ENCODE assay signal across 2 cellular contexts in genomic region chr6:44024597-44025219, GRCh38.
TF ChIP-seq lines count a peak whose summit lies in the region.

No MANE protein-coding gene starts in this region.

TF ChIP-seq in GM23338, 12 proteins besides CTCF, POLR2A, EP300 and RAD21 (continued from another document):
- no peak for TF ChIP-seq ETS1 (IDR thresholded peaks at IDR 0.05)
- no peak for TF ChIP-seq CREB1 (CRISPR knock-in tag; IDR thresholded peaks at IDR 0.05; ENCODE audit: low read depth)
- TF ChIP-seq, protein P1, sequence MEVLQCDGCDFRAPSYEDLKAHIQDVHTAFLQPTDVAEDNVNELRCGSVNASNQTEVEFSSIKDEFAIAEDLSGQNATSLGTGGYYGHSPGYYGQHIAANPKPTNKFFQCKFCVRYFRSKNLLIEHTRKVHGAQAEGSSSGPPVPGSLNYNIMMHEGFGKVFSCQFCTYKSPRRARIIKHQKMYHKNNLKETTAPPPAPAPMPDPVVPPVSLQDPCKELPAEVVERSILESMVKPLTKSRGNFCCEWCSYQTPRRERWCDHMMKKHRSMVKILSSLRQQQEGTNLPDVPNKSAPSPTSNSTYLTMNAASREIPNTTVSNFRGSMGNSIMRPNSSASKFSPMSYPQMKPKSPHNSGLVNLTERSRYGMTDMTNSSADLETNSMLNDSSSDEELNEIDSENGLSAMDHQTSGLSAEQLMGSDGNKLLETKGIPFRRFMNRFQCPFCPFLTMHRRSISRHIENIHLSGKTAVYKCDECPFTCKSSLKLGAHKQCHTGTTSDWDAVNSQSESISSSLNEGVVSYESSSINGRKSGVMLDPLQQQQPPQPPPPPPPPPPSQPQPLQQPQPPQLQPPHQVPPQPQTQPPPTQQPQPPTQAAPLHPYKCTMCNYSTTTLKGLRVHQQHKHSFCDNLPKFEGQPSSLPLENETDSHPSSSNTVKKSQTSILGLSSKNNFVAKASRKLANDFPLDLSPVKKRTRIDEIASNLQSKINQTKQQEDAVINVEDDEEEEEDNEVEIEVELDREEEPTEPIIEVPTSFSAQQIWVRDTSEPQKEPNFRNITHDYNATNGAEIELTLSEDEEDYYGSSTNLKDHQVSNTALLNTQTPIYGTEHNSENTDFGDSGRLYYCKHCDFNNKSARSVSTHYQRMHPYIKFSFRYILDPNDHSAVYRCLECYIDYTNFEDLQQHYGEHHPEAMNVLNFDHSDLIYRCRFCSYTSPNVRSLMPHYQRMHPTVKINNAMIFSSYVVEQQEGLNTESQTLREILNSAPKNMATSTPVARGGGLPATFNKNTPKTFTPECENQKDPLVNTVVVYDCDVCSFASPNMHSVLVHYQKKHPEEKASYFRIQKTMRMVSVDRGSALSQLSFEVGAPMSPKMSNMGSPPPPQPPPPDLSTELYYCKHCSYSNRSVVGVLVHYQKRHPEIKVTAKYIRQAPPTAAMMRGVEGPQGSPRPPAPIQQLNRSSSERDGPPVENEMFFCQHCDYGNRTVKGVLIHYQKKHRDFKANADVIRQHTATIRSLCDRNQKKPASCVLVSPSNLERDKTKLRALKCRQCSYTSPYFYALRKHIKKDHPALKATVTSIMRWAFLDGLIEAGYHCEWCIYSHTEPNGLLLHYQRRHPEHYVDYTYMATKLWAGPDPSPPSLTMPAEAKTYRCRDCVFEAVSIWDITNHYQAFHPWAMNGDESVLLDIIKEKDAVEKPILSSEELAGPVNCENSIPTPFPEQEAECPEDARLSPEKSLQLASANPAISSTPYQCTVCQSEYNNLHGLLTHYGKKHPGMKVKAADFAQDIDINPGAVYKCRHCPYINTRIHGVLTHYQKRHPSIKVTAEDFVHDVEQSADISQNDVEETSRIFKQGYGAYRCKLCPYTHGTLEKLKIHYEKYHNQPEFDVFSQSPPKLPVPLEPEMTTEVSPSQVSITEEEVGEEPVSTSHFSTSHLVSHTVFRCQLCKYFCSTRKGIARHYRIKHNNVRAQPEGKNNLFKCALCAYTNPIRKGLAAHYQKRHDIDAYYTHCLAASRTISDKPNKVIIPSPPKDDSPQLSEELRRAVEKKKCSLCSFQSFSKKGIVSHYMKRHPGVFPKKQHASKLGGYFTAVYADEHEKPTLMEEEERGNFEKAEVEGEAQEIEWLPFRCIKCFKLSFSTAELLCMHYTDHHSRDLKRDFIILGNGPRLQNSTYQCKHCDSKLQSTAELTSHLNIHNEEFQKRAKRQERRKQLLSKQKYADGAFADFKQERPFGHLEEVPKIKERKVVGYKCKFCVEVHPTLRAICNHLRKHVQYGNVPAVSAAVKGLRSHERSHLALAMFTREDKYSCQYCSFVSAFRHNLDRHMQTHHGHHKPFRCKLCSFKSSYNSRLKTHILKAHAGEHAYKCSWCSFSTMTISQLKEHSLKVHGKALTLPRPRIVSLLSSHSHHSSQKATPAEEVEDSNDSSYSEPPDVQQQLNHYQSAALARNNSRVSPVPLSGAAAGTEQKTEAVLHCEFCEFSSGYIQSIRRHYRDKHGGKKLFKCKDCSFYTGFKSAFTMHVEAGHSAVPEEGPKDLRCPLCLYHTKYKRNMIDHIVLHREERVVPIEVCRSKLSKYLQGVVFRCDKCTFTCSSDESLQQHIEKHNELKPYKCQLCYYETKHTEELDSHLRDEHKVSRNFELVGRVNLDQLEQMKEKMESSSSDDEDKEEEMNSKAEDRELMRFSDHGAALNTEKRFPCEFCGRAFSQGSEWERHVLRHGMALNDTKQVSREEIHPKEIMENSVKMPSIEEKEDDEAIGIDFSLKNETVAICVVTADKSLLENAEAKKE (CRISPR knock-in tag; IDR thresholded peaks at IDR 0.05): no peak
- TF ChIP-seq STAT1 (IDR thresholded peaks at IDR 0.05; ENCODE audit: unreplicated experiment): no peak
- no peak for TF ChIP-seq ZNF114 (CRISPR knock-in tag; IDR thresholded peaks at IDR 0.05)
- no peak for TF ChIP-seq NANOG (IDR thresholded peaks at IDR 0.05; ENCODE audit: borderline replicate concordance)
- TF ChIP-seq EZH2phosphoT487 (IDR thresholded peaks at IDR 0.05; ENCODE audit: unreplicated experiment): no peak
- no peak for TF ChIP-seq EZH2 (IDR thresholded peaks at IDR 0.05; ENCODE audit: low read depth, unreplicated experiment)
- no peak for TF ChIP-seq REST (IDR thresholded peaks at IDR 0.05; ENCODE audit: unreplicated experiment)

TF ChIP-seq in GM12878, 131 proteins besides CTCF, POLR2A, EP300 and RAD21 (continued from another document):
- TF ChIP-seq SMAD1 (IDR thresholded peaks at IDR 0.05; ENCODE audit: low read depth, partially characterized antibody): no peak
- TF ChIP-seq, protein P2, sequence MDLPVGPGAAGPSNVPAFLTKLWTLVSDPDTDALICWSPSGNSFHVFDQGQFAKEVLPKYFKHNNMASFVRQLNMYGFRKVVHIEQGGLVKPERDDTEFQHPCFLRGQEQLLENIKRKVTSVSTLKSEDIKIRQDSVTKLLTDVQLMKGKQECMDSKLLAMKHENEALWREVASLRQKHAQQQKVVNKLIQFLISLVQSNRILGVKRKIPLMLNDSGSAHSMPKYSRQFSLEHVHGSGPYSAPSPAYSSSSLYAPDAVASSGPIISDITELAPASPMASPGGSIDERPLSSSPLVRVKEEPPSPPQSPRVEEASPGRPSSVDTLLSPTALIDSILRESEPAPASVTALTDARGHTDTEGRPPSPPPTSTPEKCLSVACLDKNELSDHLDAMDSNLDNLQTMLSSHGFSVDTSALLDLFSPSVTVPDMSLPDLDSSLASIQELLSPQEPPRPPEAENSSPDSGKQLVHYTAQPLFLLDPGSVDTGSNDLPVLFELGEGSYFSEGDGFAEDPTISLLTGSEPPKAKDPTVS (IDR thresholded peaks at IDR 0.05; ENCODE audit: low read depth, low read length): no peak
- TF ChIP-seq STAT1 (conservative IDR thresholded peaks at IDR 0.05): no peak
- no peak for TF ChIP-seq TCF12 (IDR thresholded peaks at IDR 0.05; ENCODE audit: low read depth, low read length)
- no peak for TF ChIP-seq ZNF622 (IDR thresholded peaks at IDR 0.05)
- no peak for TF ChIP-seq STAT3 (IDR thresholded peaks at IDR 0.05; ENCODE audit: low read depth, low read length)
- TF ChIP-seq SREBF1 (IDR thresholded peaks at IDR 0.05; ENCODE audit: low read length): no peak
- TF ChIP-seq NFYA (IDR thresholded peaks at IDR 0.05; ENCODE audit: borderline replicate concordance, low read depth, low read length): no peak
- TF ChIP-seq SIX5 (IDR thresholded peaks at IDR 0.05; ENCODE audit: low read depth, low read length, severe bottlenecking): no peak
- TF ChIP-seq NFXL1 (IDR thresholded peaks at IDR 0.05; ENCODE audit: borderline replicate concordance): no peak
- TF ChIP-seq PAX8 (IDR thresholded peaks at IDR 0.05): no peak
- TF ChIP-seq EGR1 (IDR thresholded peaks at IDR 0.05; ENCODE audit: borderline replicate concordance in 1 of 2, low read depth in 2 of 2, low read length in 2 of 2): no peak
- no peak for TF ChIP-seq TCF7 (IDR thresholded peaks at IDR 0.05; ENCODE audit: borderline replicate concordance)
- TF ChIP-seq RELA (IDR thresholded peaks at IDR 0.05; ENCODE audit: borderline replicate concordance, partially characterized antibody): no peak
- TF ChIP-seq GATAD2B (conservative IDR thresholded peaks at IDR 0.05; ENCODE audit: low read depth): no peak
- TF ChIP-seq SUPT20H (IDR thresholded peaks at IDR 0.05; ENCODE audit: borderline replicate concordance, control insufficient read depth, low read depth, low read length): no peak
- no peak for TF ChIP-seq REST (IDR thresholded peaks at IDR 0.05; ENCODE audit: low read depth, low read length)
